ENCODE assay signal across 11 cellular contexts in the genomic region with DNA sequence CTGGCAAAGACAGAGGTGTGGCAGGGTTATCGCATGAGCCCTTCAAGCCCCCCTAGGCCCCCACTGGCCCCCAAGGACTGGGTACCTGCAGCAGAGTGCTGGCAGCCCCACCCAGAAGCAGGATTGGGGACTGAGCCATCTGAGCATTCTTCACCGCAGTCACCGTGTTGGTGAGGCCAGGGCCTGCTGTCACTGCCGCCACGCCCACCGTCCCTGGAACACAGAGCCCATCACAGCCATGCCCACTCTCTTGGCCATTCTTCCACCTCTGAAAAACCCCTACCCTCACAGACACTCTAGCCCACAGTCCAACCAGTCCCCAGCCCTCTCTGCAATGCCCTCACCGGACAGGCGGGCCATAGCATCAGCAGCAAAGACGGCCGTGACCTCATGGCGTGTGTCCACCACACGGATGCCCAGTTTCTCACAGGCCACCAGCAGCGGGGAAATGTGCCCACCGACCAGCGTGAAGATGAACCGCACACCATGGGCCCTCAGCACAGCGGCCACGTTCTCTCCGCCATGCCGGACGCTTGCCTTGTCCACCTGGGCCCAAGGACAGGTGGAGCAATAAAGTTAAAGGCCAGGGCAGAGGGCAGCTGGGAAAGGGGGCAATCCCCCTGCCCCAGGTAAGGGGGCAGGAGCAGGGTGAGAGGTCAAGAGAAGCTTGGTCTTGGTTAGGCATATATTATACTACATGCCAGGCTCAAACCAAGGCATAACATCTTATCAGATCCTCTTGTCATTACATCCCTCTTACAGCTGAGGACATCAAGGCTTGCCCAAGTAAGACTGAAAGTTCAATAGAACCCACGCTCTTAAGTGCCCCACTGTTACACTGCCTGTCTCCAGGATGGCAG. TPM values are rescaled to one million over a fixed set of nuclear protein-coding genes. Genes with fewer than 3 reads are reported as not detected.
DNase-seq lines count a peak whose midpoint lies in the region; ATAC-seq lines count a peak whose summit lies in the region.
"Had no signal": no experiment of that assay in that cellular context is flagged by ENCODE, and none has a peak within 500 bp of the region (broad histone marks: within the 10 kb centered on the region; RNA-seq: fewer than 3 reads in every experiment).

No MANE protein-coding gene starts in this region.

- no peak overlapping the region for H3K18ac ChIP-seq in neuronal stem cell (ENCODE audit: low read length)

- H3K9me3 Mint-ChIP-seq in CD4-positive, CD25-positive, alpha-beta regulatory T cell: no peaks in the 10 kb centered on the region

- H3K9me3 ChIP-seq in CD4-positive, CD25-positive, alpha-beta regulatory T cell (ENCODE audit: control insufficient read depth in 2 of 2, low read length in 2 of 2): no peaks in the 10 kb centered on the region
- H3K9me3 ChIP-seq in Karpas-422 (ENCODE audit: low read length): no peaks in the 10 kb centered on the region
- H3K9me3 ChIP-seq in neuronal stem cell (replicated peaks in 1 of 2; ENCODE audit: control insufficient read depth in 2 of 2, insufficient read depth in 1 of 2, low read depth in 1 of 2, low read length in 2 of 2): peaks cover 0 to 5% of the 10 kb centered on the region in 2 donors
- H3K9me3 ChIP-seq: SJSA1, upper lobe of left lung had no signal

- peak overlapping the region in 3 of 4 donors; percentile 92 to 99 (median 99) for H3K4me3 Mint-ChIP-seq in CD4-positive, CD25-positive, alpha-beta regulatory T cell

- no peak for ATAC-seq in CD4-positive, CD25-positive, alpha-beta regulatory T cell (ENCODE audit: low read depth in 2 of 2)
- no peak for ATAC-seq in HG02870 (IDR thresholded peaks at IDR 0.05; ENCODE audit: unreplicated experiment)

- no peak overlapping the region for H4K91ac ChIP-seq in neuronal stem cell (ENCODE audit: low read depth, low read length, poor library complexity)

- H3K4me1 ChIP-seq in CD4-positive, CD25-positive, alpha-beta regulatory T cell (ENCODE audit: control insufficient read depth, insufficient read depth, low read length, poor library complexity, severe bottlenecking): peaks cover 22% of the 10 kb centered on the region
- peaks cover 12% of the 10 kb centered on the region for H3K4me1 ChIP-seq in Karpas-422 (ENCODE audit: low read length)
- peaks cover 3 to 7% of the 10 kb centered on the region in 2 donors for H3K4me1 ChIP-seq in neuronal stem cell (ENCODE audit: control insufficient read depth in 2 of 2, insufficient read depth in 1 of 2, low read depth in 1 of 2, low read length in 2 of 2)

- peak overlapping the region; percentile 89 for H3K23ac ChIP-seq in neuronal stem cell (ENCODE audit: low read depth, low read length, poor library complexity)

- no peaks in the 10 kb centered on the region for H3K9me2 ChIP-seq in Karpas-422 (replicated peaks; ENCODE audit: insufficient read depth, low read length)

- DNase-seq in CD4-positive, CD25-positive, alpha-beta regulatory T cell: no peak
- DNase-seq in Karpas-422 (peak; percentile 24), caudate nucleus (lab: John Stamatoyannopoulos, UW) (no peak), neuronal stem cell (ENCODE audit: low spot score) (no peak), OCI-M1 (lab: John Stamatoyannopoulos, UW) (no peak)
- DNase-seq in activated CD8-positive, alpha-beta memory T cell treated with anti-CD3 and anti-CD28 coated beads, Interleukin-2, amount 50 U/mL, for 4 hours: no peak
- no peak for DNase-seq in stimulated activated naive CD4-positive, alpha-beta T cell treated with Interleukin-2 at 50 U/mL for 16 hours (lab: John Stamatoyannopoulos, UW)

- H2BK12ac ChIP-seq in neuronal stem cell (ENCODE audit: low read length): no peak overlapping the region

- WGBS in neuronal stem cell (ENCODE audit: extremely low coverage in 2 of 2, insufficient read length in 2 of 2, insufficient replicate concordance in 1 of 2), 2 donors: no CpG with 5 or more reads among the region's 22 CpGs

- no peaks in the 10 kb centered on the region for H3K27me3 ChIP-seq in CD4-positive, CD25-positive, alpha-beta regulatory T cell (ENCODE audit: control insufficient read depth, insufficient read depth, low read length)
- H3K27me3 ChIP-seq in Karpas-422 (ENCODE audit: low read length) (no peaks in the 10 kb centered on the region), neuronal stem cell (ENCODE audit: control insufficient read depth in 3 of 3, insufficient read depth in 3 of 3, low read depth in 1 of 3, low read length in 3 of 3) (no peaks in the 10 kb centered on the region)
- H3K27me3 ChIP-seq: SJSA1, upper lobe of left lung had no signal

- peak overlapping the region; percentile 93 for H4K8ac ChIP-seq in neuronal stem cell (ENCODE audit: low read depth, low read length)

- no peak overlapping the region for H3K27ac ChIP-seq in CD4-positive, CD25-positive, alpha-beta regulatory T cell (ENCODE audit: insufficient read depth, low read length, poor library complexity, severe bottlenecking)
- H3K27ac ChIP-seq in Karpas-422 (ENCODE audit: low read length) (no peak overlapping the region), caudate nucleus (ENCODE audit: low read depth, low read length) (peak overlapping the region; percentile 54), neuronal stem cell (replicated peaks; ENCODE audit: low read length) (no peak overlapping the region)
- H3K27ac ChIP-seq: SJSA1 had no signal

- H2AFZ ChIP-seq in Karpas-422 (ENCODE audit: low read length) (no peak overlapping the region), neuronal stem cell (ENCODE audit: low read length) (no peak overlapping the region)

- peaks cover 29% of the 10 kb centered on the region for H3K36me3 Mint-ChIP-seq in CD4-positive, CD25-positive, alpha-beta regulatory T cell

- peak overlapping the region; percentile 37 for H3K4ac ChIP-seq in neuronal stem cell (ENCODE audit: low read length)

- H3K4me1 Mint-ChIP-seq in CD4-positive, CD25-positive, alpha-beta regulatory T cell: peaks cover 0 to 28% (median 13%) of the 10 kb centered on the region in 4 donors

- H3K14ac ChIP-seq in neuronal stem cell (ENCODE audit: low read length): no peak overlapping the region

- H2BK120ac ChIP-seq in neuronal stem cell (ENCODE audit: low read depth, low read length): no peak overlapping the region

- peak overlapping the region; percentile 84 for H2AK5ac ChIP-seq in neuronal stem cell (ENCODE audit: low read depth, low read length)

- H3K79me2 ChIP-seq in Karpas-422 (ENCODE audit: low read length): peaks cover 19% of the 10 kb centered on the region; the same call in 1 of the 2 replicates

- peaks cover 17% of the 10 kb centered on the region for H3K36me3 ChIP-seq in CD4-positive, CD25-positive, alpha-beta regulatory T cell (ENCODE audit: control insufficient read depth, insufficient read depth, low read length)
- H3K36me3 ChIP-seq in Karpas-422 (ENCODE audit: insufficient read depth, low read length): peaks cover 11% of the 10 kb centered on the region
- H3K36me3 ChIP-seq in neuronal stem cell (replicated peaks in 1 of 2; ENCODE audit: control insufficient read depth in 2 of 2, insufficient read depth in 2 of 2, low read length in 2 of 2): peaks cover 34 to 48% of the 10 kb centered on the region in 2 donors

- H3K9ac ChIP-seq in Karpas-422 (ENCODE audit: low read length): no peak overlapping the region; the same call in 1 of the 2 replicates
- peak overlapping the region; percentile 70 for H3K9ac ChIP-seq in neuronal stem cell (ENCODE audit: low read depth, low read length, poor library complexity)

- H2BK15ac ChIP-seq in neuronal stem cell (ENCODE audit: low read length): peak overlapping the region; percentile 85

- H4K20me1 ChIP-seq in Karpas-422 (ENCODE audit: insufficient read depth, low read depth, low read length): no peaks in the 10 kb centered on the region

- H3K27me3 Mint-ChIP-seq in CD4-positive, CD25-positive, alpha-beta regulatory T cell: peaks cover 5% of the 10 kb centered on the region

- H2BK5ac ChIP-seq in neuronal stem cell (ENCODE audit: low read length): peak overlapping the region; percentile 75

- H3K27ac Mint-ChIP-seq in CD4-positive, CD25-positive, alpha-beta regulatory T cell: peak overlapping the region in 1 of 3 donors; percentile 98

- peaks cover 12% of the 10 kb centered on the region for H3K79me1 ChIP-seq in neuronal stem cell (ENCODE audit: low read depth, low read length)

- no peak overlapping the region for H3K4me3 ChIP-seq in CD4-positive, CD25-positive, alpha-beta regulatory T cell (ENCODE audit: low read depth, low read length)
- H3K4me3 ChIP-seq in Karpas-422 (ENCODE audit: low read length): peak overlapping the region; percentile 90; the same call in 1 of the 2 replicates
- peak overlapping the region in 1 of 2 donors; percentile 71 for H3K4me3 ChIP-seq in neuronal stem cell (ENCODE audit: low read length in 2 of 2)

- H3K4me2 ChIP-seq in Karpas-422 (ENCODE audit: low read depth, low read length, poor library complexity, severe bottlenecking) (peak overlapping the region; percentile 91), neuronal stem cell (ENCODE audit: insufficient read depth, low read length, poor library complexity, severe bottlenecking) (peak overlapping the region; percentile 25)

RNA-seq across cellular contexts. Expression of gene SYDE1, which starts 16.1 kb away (rescaled TPM):
- total RNA-seq in CD4-positive, CD25-positive, alpha-beta regulatory T cell: not detected
- not detected for polyA plus RNA-seq in CD4-positive, CD25-positive, alpha-beta regulatory T cell
- not detected in 2 replicates for total RNA-seq in Karpas-422 (2014; rRNA removed; shearing (Covaris generic); ENCODE audit: low replicate concordance)
- polyA plus RNA-seq in neuronal stem cell (2013, experiment 1 of 2): 12.9 TPM
- 13.2 TPM for polyA plus RNA-seq in neuronal stem cell (2013, experiment 2 of 2)
- total RNA-seq: mononuclear cell had no signal

RNA-seq across cellular contexts. Expression of gene OR1I1, which starts 41.2 kb away (rescaled TPM):
- not detected for total RNA-seq in CD4-positive, CD25-positive, alpha-beta regulatory T cell
- not detected for polyA plus RNA-seq in CD4-positive, CD25-positive, alpha-beta regulatory T cell
- total RNA-seq in Karpas-422 (2014; rRNA removed; shearing (Covaris generic); ENCODE audit: low replicate concordance): not detected in 2 replicates
- polyA plus RNA-seq in neuronal stem cell (2013, experiment 1 of 2): not detected
- polyA plus RNA-seq in neuronal stem cell (2013, experiment 2 of 2): not detected
- total RNA-seq: mononuclear cell, SJSA1, upper lobe of left lung had no signal
